ENCODE assay signal across 16 cellular contexts in genomic region chr5:134877159-134877558, GRCh38. TPM values are rescaled to one million over a fixed set of nuclear protein-coding genes. Genes with fewer than 3 reads are reported as not detected.
DNase-seq lines count a peak whose midpoint lies in the region; ATAC-seq, FAIRE-seq and TF ChIP-seq lines count a peak whose summit lies in the region.
"Had no signal": no experiment of that assay in that cellular context is flagged by ENCODE, and none has a peak within 500 bp of the region (broad histone marks: within the 10 kb centered on the region; RNA-seq: fewer than 3 reads in every experiment).

No MANE protein-coding gene starts in this region.

- no peak overlapping the region for H3K4me3 ChIP-seq in HEK293 (ENCODE audit: low read depth, low read length)
- no peak overlapping the region for H3K4me3 ChIP-seq in neural progenitor cell
- no peak overlapping the region for H3K4me3 ChIP-seq in small intestine (ENCODE audit: low read depth in 1 of 2, low read length in 2 of 2)
- H3K4me3 ChIP-seq: body of pancreas had no signal

- no peaks in the 10 kb centered on the region for H3K27me3 Mint-ChIP-seq in activated T-cell treated with anti-CD3 and anti-CD28 coated beads, Interleukin-2, amount 50 U/mL, for 24 hours
- no peaks in the 10 kb centered on the region for H3K27me3 Mint-ChIP-seq in activated T-cell treated with anti-CD3 and anti-CD28 coated beads, Interleukin-2, amount 50 U/mL, for 4 hours (ENCODE audit: low read depth)
- H3K27me3 Mint-ChIP-seq in WTC11 (ENCODE audit: low read depth) = no peaks in the 10 kb centered on the region; the same call in 1 of the 2 replicates
- H3K27me3 Mint-ChIP-seq in neural progenitor cell (ENCODE audit: insufficient read depth, low read depth) = no peaks in the 10 kb centered on the region

- peaks cover 46% of the 10 kb centered on the region for H3K36me3 Mint-ChIP-seq in activated T-cell treated with anti-CD3 and anti-CD28 coated beads, Interleukin-2, amount 50 U/mL, for 24 hours (ENCODE audit: low read depth)
- peaks cover 15% of the 10 kb centered on the region for H3K36me3 Mint-ChIP-seq in activated T-cell treated with anti-CD3 and anti-CD28 coated beads, Interleukin-2, amount 50 U/mL, for 4 hours (ENCODE audit: insufficient read depth)
- H3K36me3 Mint-ChIP-seq in WTC11 (peaks cover 3% of the 10 kb centered on the region; the same call in 1 of the 2 replicates), neural progenitor cell (peaks cover 9% of the 10 kb centered on the region)

- H3K4me1 Mint-ChIP-seq in activated T-cell treated with anti-CD3 and anti-CD28 coated beads, Interleukin-2, amount 50 U/mL, for 24 hours (ENCODE audit: low read depth) = peaks cover 53% of the 10 kb centered on the region
- H3K4me1 Mint-ChIP-seq in activated T-cell treated with anti-CD3 and anti-CD28 coated beads, Interleukin-2, amount 50 U/mL, for 4 hours (ENCODE audit: low read depth) = peaks cover 47% of the 10 kb centered on the region
- H3K4me1 Mint-ChIP-seq in WTC11 (peaks cover 20% of the 10 kb centered on the region), neural progenitor cell (peaks cover 39% of the 10 kb centered on the region)

- H4K20me1 ChIP-seq in neural progenitor cell (ENCODE audit: low read depth) = no peaks in the 10 kb centered on the region

- H3K4me1 ChIP-seq in HEK293 (ENCODE audit: control insufficient read depth, insufficient read depth, low read length) = no peaks in the 10 kb centered on the region; the same call in 1 of the 2 replicates
- H3K4me1 ChIP-seq in neural progenitor cell = peaks cover 15% of the 10 kb centered on the region
- peaks cover 0 to 8% of the 10 kb centered on the region in 2 donors for H3K4me1 ChIP-seq in small intestine (ENCODE audit: control insufficient read depth in 2 of 2, insufficient read depth in 1 of 2, low read depth in 1 of 2, low read length in 1 of 2)

- no peaks in the 10 kb centered on the region for H3K27me3 ChIP-seq in neural progenitor cell
- H3K27me3 ChIP-seq in small intestine (ENCODE audit: control insufficient read depth in 2 of 2, insufficient read depth in 2 of 2, low read length in 2 of 2) = no peaks in the 10 kb centered on the region
- H3K27me3 ChIP-seq: body of pancreas had no signal

- H3K79me2 ChIP-seq in neural progenitor cell (ENCODE audit: low read depth) = peaks cover 30% of the 10 kb centered on the region

- H3K27ac ChIP-seq in HEK293 (ENCODE audit: extremely low read depth, low read depth, low read length) (no peak overlapping the region), neural progenitor cell (no peak overlapping the region), small intestine (ENCODE audit: low read depth in 1 of 2, low read length in 1 of 2) (peak overlapping the region in 1 of 2 donors; percentile 42)
- H3K27ac ChIP-seq: body of pancreas had no signal

- H3K9me3 Mint-ChIP-seq in activated T-cell treated with anti-CD3 and anti-CD28 coated beads, Interleukin-2, amount 50 U/mL, for 24 hours = no peaks in the 10 kb centered on the region
- H3K9me3 Mint-ChIP-seq in activated T-cell treated with anti-CD3 and anti-CD28 coated beads, Interleukin-2, amount 50 U/mL, for 4 hours = no peaks in the 10 kb centered on the region
- no peaks in the 10 kb centered on the region for H3K9me3 Mint-ChIP-seq in WTC11
- H3K9me3 Mint-ChIP-seq in neural progenitor cell = peaks cover 3% of the 10 kb centered on the region

- H3K36me3 ChIP-seq in HEK293 (ENCODE audit: control insufficient read depth in 2 of 2, insufficient read depth in 1 of 2, low read length in 2 of 2) (peaks cover 0 to 13% of the 10 kb centered on the region in 2 experiments; a peak in 1 of 3 replicates), neural progenitor cell (no peaks in the 10 kb centered on the region), small intestine (ENCODE audit: control insufficient read depth in 2 of 2, insufficient read depth in 2 of 2, low read length in 2 of 2) (no peaks in the 10 kb centered on the region)

- no peak for TF ChIP-seq CTCF in HEK293 (tag by site-specific recombination; IDR thresholded peaks at IDR 0.05)
- TF ChIP-seq CTCF in WTC11 (IDR thresholded peaks at IDR 0.05) = no peak
- TF ChIP-seq CTCF in neural progenitor cell (IDR thresholded peaks at IDR 0.05) = no peak

- no peak for DNase-seq in activated T-cell treated with anti-CD3 and anti-CD28 coated beads, Interleukin-2, amount 50 U/mL, for 24 hours
- no peak for DNase-seq in activated T-cell treated with anti-CD3 and anti-CD28 coated beads, Interleukin-2, amount 50 U/mL, for 4 hours
- no peak for DNase-seq in WTC11 (ENCODE audit: low spot score)
- no peak for DNase-seq in neural progenitor cell (ENCODE audit: low spot score)
- no peak for DNase-seq in NCI-H774 (lab: John Stamatoyannopoulos, UW)
- DNase-seq in midbrain (lab: John Stamatoyannopoulos, UW) = no peak
- no peak for DNase-seq in small intestine
- DNase-seq: activated CD4-positive, alpha-beta T cell treated with anti-CD3 and anti-CD28 coated beads for 4 hours; body of pancreas; NCI-H1694; nucleus accumbens; stimulated activated CD4-positive, alpha-beta T cell treated with anti-CD3 and anti-CD28 coated beads, Interleukin-4, amount 100 ng/mL, for 24 hours had no signal

- CTCF ChIA-PET in HEK293 (lab: Yijun Ruan, JAX) (interaction anchor here (1.2 kb wide), 1 partner anchor 27 kb away, joined by 4 read pairs; the partner anchor contains the start of gene PCBD2), WTC11 (lab: Charles Lee) (interaction anchor here (1.0 kb wide), 1 partner anchor 27 kb away, joined by 3 read pairs; no protein-coding TSS in a partner anchor)

- H3K9me3 ChIP-seq in HEK293 (ENCODE audit: control insufficient read depth, insufficient read depth, low read depth, low read length) (no peaks in the 10 kb centered on the region), neural progenitor cell (ENCODE audit: low read depth) (no peaks in the 10 kb centered on the region), small intestine (ENCODE audit: control insufficient read depth, low read depth) (no peaks in the 10 kb centered on the region)
- H3K9me3 ChIP-seq: body of pancreas had no signal

- H3K4me2 ChIP-seq in neural progenitor cell = no peak overlapping the region

- H3F3A ChIP-seq in neural progenitor cell (ENCODE audit: low read depth) = peaks cover 7% of the 10 kb centered on the region

- no peak overlapping the region for H2AFZ ChIP-seq in neural progenitor cell (replicated peaks)

- POLR2A ChIA-PET in HEK293 (lab: Yijun Ruan, JAX) = no interaction called here
- POLR2A ChIA-PET in WTC11 (lab: Charles Lee) = no interaction called here

- no peak for ATAC-seq in activated T-cell treated with anti-CD3 and anti-CD28 coated beads, Interleukin-2, amount 50 U/mL, for 4 hours
- no peak for ATAC-seq in WTC11
- ATAC-seq: body of pancreas, Panc1 had no signal

- FAIRE-seq in small intestine (lab: Jason Lieb, UNC) = no peak
- FAIRE-seq: islet of Langerhans, urothelium cell line had no signal

- peak overlapping the region; percentile 63 for H3K27ac Mint-ChIP-seq in activated T-cell treated with anti-CD3 and anti-CD28 coated beads, Interleukin-2, amount 50 U/mL, for 24 hours
- peak overlapping the region; percentile 42; the same call in 1 of the 2 replicates for H3K27ac Mint-ChIP-seq in WTC11
- peak overlapping the region; percentile 60 for H3K27ac Mint-ChIP-seq in neural progenitor cell

- H3K4me3 Mint-ChIP-seq in activated T-cell treated with anti-CD3 and anti-CD28 coated beads, Interleukin-2, amount 50 U/mL, for 24 hours = no peak overlapping the region
- no peak overlapping the region for H3K4me3 Mint-ChIP-seq in activated T-cell treated with anti-CD3 and anti-CD28 coated beads, Interleukin-2, amount 50 U/mL, for 4 hours
- H3K4me3 Mint-ChIP-seq in WTC11 = no peak overlapping the region
- H3K4me3 Mint-ChIP-seq in neural progenitor cell = no peak overlapping the region

- H3K9ac ChIP-seq in neural progenitor cell = no peak overlapping the region

TF ChIP-seq in HEK293, 187 proteins besides CTCF, POLR2A, EP300 and RAD21 (continues in another document):
- TF ChIP-seq ZFP3 (tag by site-specific recombination; IDR thresholded peaks at IDR 0.05; ENCODE audit: low read depth) = no peak
- TF ChIP-seq, protein P1, sequence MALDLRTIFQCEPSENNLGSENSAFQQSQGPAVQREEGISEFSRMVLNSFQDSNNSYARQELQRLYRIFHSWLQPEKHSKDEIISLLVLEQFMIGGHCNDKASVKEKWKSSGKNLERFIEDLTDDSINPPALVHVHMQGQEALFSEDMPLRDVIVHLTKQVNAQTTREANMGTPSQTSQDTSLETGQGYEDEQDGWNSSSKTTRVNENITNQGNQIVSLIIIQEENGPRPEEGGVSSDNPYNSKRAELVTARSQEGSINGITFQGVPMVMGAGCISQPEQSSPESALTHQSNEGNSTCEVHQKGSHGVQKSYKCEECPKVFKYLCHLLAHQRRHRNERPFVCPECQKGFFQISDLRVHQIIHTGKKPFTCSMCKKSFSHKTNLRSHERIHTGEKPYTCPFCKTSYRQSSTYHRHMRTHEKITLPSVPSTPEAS (tag by site-specific recombination; IDR thresholded peaks at IDR 0.05) = no peak

TF ChIP-seq in WTC11, 78 proteins besides CTCF, POLR2A, EP300 and RAD21 (continues in another document):
- no peak for TF ChIP-seq TCF7 (CRISPR knock-in tag; IDR thresholded peaks at IDR 0.05; ENCODE audit: low read depth)
- no peak for TF ChIP-seq MYBL2 (CRISPR knock-in tag; IDR thresholded peaks at IDR 0.05)
- no peak for TF ChIP-seq GTF2I (CRISPR knock-in tag; conservative IDR thresholded peaks at IDR 0.05)
- no peak for TF ChIP-seq CREM (CRISPR knock-in tag; IDR thresholded peaks at IDR 0.05)
- no peak for TF ChIP-seq MAX (CRISPR knock-in tag; IDR thresholded peaks at IDR 0.05)

RNA-seq across cellular contexts. Expression of gene TXNDC15, which starts 3.0 kb away (rescaled TPM):
- 10 to 100 TPM; 39.5 to 47.4 (median 40.1) TPM for total RNA-seq in activated T-cell treated with anti-CD3 and anti-CD28 coated beads, Interleukin-2, amount 50 U/mL, for 4 hours
- total RNA-seq in WTC11 (2021) (26.1 to 28.7 TPM (median 26.1 TPM) in 3 replicates), neural progenitor cell (ENCODE audit: low replicate concordance) (36.6 and 52.2 TPM in 2 replicates)
- polyA plus RNA-seq in small intestine = 10 to 100 TPM; 11.9 to 51.5 (median 37.3) TPM

RNA-seq across cellular contexts. Expression of gene PCBD2, which starts 27.8 kb away (rescaled TPM):
- total RNA-seq in activated T-cell treated with anti-CD3 and anti-CD28 coated beads, Interleukin-2, amount 50 U/mL, for 4 hours = 1 to 10 TPM; 5.5 to 8.0 (median 6.6) TPM
- 9.9 to 12.8 TPM (median 9.9 TPM) in 3 replicates for total RNA-seq in WTC11 (2021)
- 2.2 and 5.0 TPM in 2 replicates for total RNA-seq in neural progenitor cell (ENCODE audit: low replicate concordance)
- 10 to 100 TPM in 1 of 3 donors, 1 to 10 TPM in 2; 5.9 to 19.2 (median 8.6) TPM for polyA plus RNA-seq in small intestine

RNA-seq across cellular contexts. Expression of gene C5orf24, which starts 31.4 kb away (rescaled TPM):
- total RNA-seq in activated T-cell treated with anti-CD3 and anti-CD28 coated beads, Interleukin-2, amount 50 U/mL, for 4 hours = 10 to 100 TPM; 19.2 to 25.4 (median 23.7) TPM
- total RNA-seq in WTC11 (2021) (15.7 to 21.2 TPM (median 20.6 TPM) in 3 replicates), neural progenitor cell (ENCODE audit: low replicate concordance) (46.5 and 53.3 TPM in 2 replicates)
- polyA plus RNA-seq in small intestine = 10 to 100 TPM; 13.2 to 20.6 (median 19.2) TPM
